In genomic region chr2:134933732-134934131, GRCh38 we compare ENCODE assay signal across 1 cellular context.
TF ChIP-seq lines count a peak whose summit lies in the region.

No MANE protein-coding gene starts in this region.

TF ChIP-seq in K562, 482 proteins besides CTCF, POLR2A, EP300 and RAD21:
- TF ChIP-seq ZBTB49 (CRISPR knock-in tag; IDR thresholded peaks at IDR 0.05; ENCODE audit: borderline replicate concordance) (no peak), RBM25 (IDR thresholded peaks at IDR 0.05; ENCODE audit: low read depth, low read length, severe bottlenecking) (peak; percentile 94)
